Comparison of ENCODE assay signal across 12 cellular contexts in genomic region chr2:223055836-223056235, GRCh38. TPM values are rescaled to one million over a fixed set of nuclear protein-coding genes. Genes with fewer than 3 reads are reported as not detected.
DNase-seq lines count a peak whose midpoint lies in the region; ATAC-seq and TF ChIP-seq lines count a peak whose summit lies in the region.
"Had no signal": no experiment of that assay in that cellular context is flagged by ENCODE, and none has a peak within 500 bp of the region (broad histone marks: within the 10 kb centered on the region; RNA-seq: fewer than 3 reads in every experiment).

No MANE protein-coding gene starts in this region.

- no peak for TF ChIP-seq CTCF in ovary (IDR thresholded peaks at IDR 0.05)

- no peak overlapping the region for H3K4me3 Mint-ChIP-seq in stimulated activated naive B cell treated with anti-CD40 and anti-IgM and Interleukin-4, amounts not matched to agents 10 μg/mL and 1 μg/mL and 100 μg/mL, for 72 hours
- no peak overlapping the region for H3K4me3 Mint-ChIP-seq in stimulated activated naive CD8-positive, alpha-beta T cell treated with anti-CD3 and anti-CD28 coated beads, Interleukin-15, amount 100 ng/mL, for 72 hours
- H3K4me3 Mint-ChIP-seq: activated T-cell treated with anti-CD3 and anti-CD28 coated beads, Interleukin-2, amount 50 U/mL, for 24 hours had no signal

- H3K4me1 ChIP-seq in ACC112 (ENCODE audit: control insufficient read depth, insufficient read depth, low read length, unreplicated experiment) = peaks cover 36% of the 10 kb centered on the region
- peaks cover 0 to 6% of the 10 kb centered on the region in 2 donors for H3K4me1 ChIP-seq in duodenal mucosa (ENCODE audit: control insufficient read depth in 1 of 2, insufficient read depth in 2 of 2, low read length in 2 of 2)
- H3K4me1 ChIP-seq in ovary (ENCODE audit: insufficient read depth) = peaks cover 12% of the 10 kb centered on the region

- H3K27me3 Mint-ChIP-seq in stimulated activated naive B cell treated with anti-CD40 and anti-IgM and Interleukin-4, amounts not matched to agents 10 μg/mL and 1 μg/mL and 100 μg/mL, for 72 hours = peaks cover 17 to 26% of the 10 kb centered on the region in 2 donors
- H3K27me3 Mint-ChIP-seq in stimulated activated naive CD8-positive, alpha-beta T cell treated with anti-CD3 and anti-CD28 coated beads, Interleukin-15, amount 100 ng/mL, for 72 hours = peaks cover 32% of the 10 kb centered on the region

- no peak overlapping the region for H3K9ac ChIP-seq in duodenal mucosa (ENCODE audit: low read depth in 1 of 2, low read length in 2 of 2)
- H3K9ac ChIP-seq: GM23248 had no signal

- no peak overlapping the region for H2AFZ ChIP-seq in ACC112 (ENCODE audit: low read length, unreplicated experiment)
- H2AFZ ChIP-seq: GM23248 had no signal

- ATAC-seq in stimulated activated naive B cell treated with anti-CD40 and anti-IgM and Interleukin-4, amounts not matched to agents 10 μg/mL and 1 μg/mL and 100 μg/mL, for 72 hours (replicated peaks) = no peak
- no peak for ATAC-seq in stimulated activated naive CD8-positive, alpha-beta T cell treated with anti-CD3 and anti-CD28 coated beads, Interleukin-15, amount 100 ng/mL, for 72 hours
- ATAC-seq in GM19035 (IDR thresholded peaks at IDR 0.05; ENCODE audit: unreplicated experiment) = no peak
- ATAC-seq: mucosa of descending colon had no signal

- peak overlapping the region; percentile 14; the same call in 1 of the 2 replicates for H3K27ac ChIP-seq in ACC112 (ENCODE audit: low read depth, low read length)
- peak overlapping the region; percentile 27 for H3K27ac ChIP-seq in duodenal mucosa (ENCODE audit: low read depth, low read length)
- peak overlapping the region in 1 of 2 donors; percentile 81 for H3K27ac ChIP-seq in ovary
- H3K27ac ChIP-seq: GM23248 had no signal

- H3K36me3 ChIP-seq in ACC112 (ENCODE audit: insufficient read depth, low read length) = no peaks in the 10 kb centered on the region
- no peaks in the 10 kb centered on the region for H3K36me3 ChIP-seq in duodenal mucosa (ENCODE audit: control insufficient read depth in 1 of 2, insufficient read depth in 2 of 2, low read length in 2 of 2)
- H3K36me3 ChIP-seq in ovary = no peaks in the 10 kb centered on the region

- peak; percentile 43 for DNase-seq in NCI-H510A treated with DMSO at 0.1 percent for 48 hours (lab: John Stamatoyannopoulos, UW)
- DNase-seq in ovary = peak; percentile 32 to 57 (median 49)
- DNase-seq in stimulated activated naive B cell treated with anti-CD40 and anti-IgM and Interleukin-4, amounts not matched to agents 10 μg/mL and 1 μg/mL and 100 μg/mL, for 72 hours = no peak
- DNase-seq in stimulated activated naive CD8-positive, alpha-beta T cell treated with anti-CD3 and anti-CD28 coated beads, Interleukin-15, amount 100 ng/mL, for 72 hours = no peak
- no peak for DNase-seq in activated CD4-positive, CD25-positive, alpha-beta regulatory T cell treated with anti-CD3 and anti-CD28 coated beads, Interleukin-2, amount 50 U/mL, for 72 hours
- DNase-seq: activated T-cell treated with anti-CD3 and anti-CD28 coated beads, Interleukin-2, amount 50 U/mL, for 24 hours; GDM1; mucosa of descending colon had no signal

- H3K9me3 ChIP-seq in duodenal mucosa (ENCODE audit: control insufficient read depth in 1 of 2, low read length in 2 of 2) (no peaks in the 10 kb centered on the region), ovary (no peaks in the 10 kb centered on the region)
- H3K9me3 ChIP-seq: mucosa of descending colon had no signal

- H3K79me2 ChIP-seq in ACC112 (ENCODE audit: control insufficient read depth, insufficient read depth, low read length, unreplicated experiment) = peaks cover 20% of the 10 kb centered on the region

- H3K4me1 Mint-ChIP-seq in stimulated activated naive B cell treated with anti-CD40 and anti-IgM and Interleukin-4, amounts not matched to agents 10 μg/mL and 1 μg/mL and 100 μg/mL, for 72 hours = no peaks in the 10 kb centered on the region
- no peaks in the 10 kb centered on the region for H3K4me1 Mint-ChIP-seq in stimulated activated naive CD8-positive, alpha-beta T cell treated with anti-CD3 and anti-CD28 coated beads, Interleukin-15, amount 100 ng/mL, for 72 hours

- H3K36me3 Mint-ChIP-seq in stimulated activated naive B cell treated with anti-CD40 and anti-IgM and Interleukin-4, amounts not matched to agents 10 μg/mL and 1 μg/mL and 100 μg/mL, for 72 hours = no peaks in the 10 kb centered on the region

- 9 to 10% (median 10%) methylated on average over 5 of the region's 5 CpGs for WGBS in ovary, 3 donors

- intact Hi-C loops in ovary (cut with DNase I) = loop anchor here in 1 of 4 donors (10.0 kb wide), 1 partner anchor 191 kb away; the partner anchor contains the start of gene ACSL3

- no peaks in the 10 kb centered on the region for H3K27me3 ChIP-seq in ACC112 (ENCODE audit: insufficient read depth, low read length)
- H3K27me3 ChIP-seq in duodenal mucosa (ENCODE audit: control insufficient read depth in 1 of 2, insufficient read depth in 2 of 2, low read length in 2 of 2) = no peaks in the 10 kb centered on the region
- no peaks in the 10 kb centered on the region for H3K27me3 ChIP-seq in ovary

- no peak overlapping the region for H3K27ac Mint-ChIP-seq in stimulated activated naive B cell treated with anti-CD40 and anti-IgM and Interleukin-4, amounts not matched to agents 10 μg/mL and 1 μg/mL and 100 μg/mL, for 72 hours
- H3K27ac Mint-ChIP-seq in stimulated activated naive CD8-positive, alpha-beta T cell treated with anti-CD3 and anti-CD28 coated beads, Interleukin-15, amount 100 ng/mL, for 72 hours = no peak overlapping the region
- H3K27ac Mint-ChIP-seq: activated T-cell treated with anti-CD3 and anti-CD28 coated beads, Interleukin-2, amount 50 U/mL, for 24 hours had no signal

- H3K4me3 ChIP-seq in ACC112 (ENCODE audit: low read depth, low read length) = peak overlapping the region; percentile 45; the same call in 1 of the 2 replicates
- H3K4me3 ChIP-seq in duodenal mucosa (ENCODE audit: low read depth in 1 of 2, low read length in 2 of 2) = no peak overlapping the region
- H3K4me3 ChIP-seq in ovary = no peak overlapping the region
- H3K4me3 ChIP-seq: GM23248, mucosa of descending colon had no signal

- no peak for TF ChIP-seq POLR2A in ovary (IDR thresholded peaks at IDR 0.05)

- H3K9me3 Mint-ChIP-seq in stimulated activated naive B cell treated with anti-CD40 and anti-IgM and Interleukin-4, amounts not matched to agents 10 μg/mL and 1 μg/mL and 100 μg/mL, for 72 hours = no peaks in the 10 kb centered on the region
- no peaks in the 10 kb centered on the region for H3K9me3 Mint-ChIP-seq in stimulated activated naive CD8-positive, alpha-beta T cell treated with anti-CD3 and anti-CD28 coated beads, Interleukin-15, amount 100 ng/mL, for 72 hours
- H3K9me3 Mint-ChIP-seq: activated T-cell treated with anti-CD3 and anti-CD28 coated beads, Interleukin-2, amount 50 U/mL, for 24 hours had no signal

- TF ChIP-seq EP300 in ovary (IDR thresholded peaks at IDR 0.05) = no peak

RNA-seq across cellular contexts. Expression of gene KCNE4, which starts 3.8 kb away (rescaled TPM):
- total RNA-seq in ovary = 10 to 100 TPM in 2 of 7 donors, 1 to 10 TPM in 5; 3.0 to 13.4 (median 8.0) TPM
- 10 to 100 TPM in 1 of 2 donors, 1 to 10 TPM in 1; 7.5 to 11.3 TPM for polyA plus RNA-seq in ovary

Comparison
In these comparisons a context has a peak if more than half of its experiments do, and no peak if none do; other contexts are left out.
1. DNase-seq: peak in NCI-H510A treated with DMSO at 0.1 percent for 48 hours (single experiment) and ovary (5 of 5); none in stimulated activated naive B cell treated with anti-CD40 and anti-IgM and Interleukin-4, amounts not matched to agents 10 μg/mL and 1 μg/mL and 100 μg/mL, for 72 hours (single experiment), stimulated activated naive CD8-positive, alpha-beta T cell treated with anti-CD3 and anti-CD28 coated beads, Interleukin-15, amount 100 ng/mL, for 72 hours (0 of 2) and activated CD4-positive, CD25-positive, alpha-beta regulatory T cell treated with anti-CD3 and anti-CD28 coated beads, Interleukin-2, amount 50 U/mL, for 72 hours (single experiment).